Comparison of ENCODE assay signal across 1 cellular context in the genomic region with DNA sequence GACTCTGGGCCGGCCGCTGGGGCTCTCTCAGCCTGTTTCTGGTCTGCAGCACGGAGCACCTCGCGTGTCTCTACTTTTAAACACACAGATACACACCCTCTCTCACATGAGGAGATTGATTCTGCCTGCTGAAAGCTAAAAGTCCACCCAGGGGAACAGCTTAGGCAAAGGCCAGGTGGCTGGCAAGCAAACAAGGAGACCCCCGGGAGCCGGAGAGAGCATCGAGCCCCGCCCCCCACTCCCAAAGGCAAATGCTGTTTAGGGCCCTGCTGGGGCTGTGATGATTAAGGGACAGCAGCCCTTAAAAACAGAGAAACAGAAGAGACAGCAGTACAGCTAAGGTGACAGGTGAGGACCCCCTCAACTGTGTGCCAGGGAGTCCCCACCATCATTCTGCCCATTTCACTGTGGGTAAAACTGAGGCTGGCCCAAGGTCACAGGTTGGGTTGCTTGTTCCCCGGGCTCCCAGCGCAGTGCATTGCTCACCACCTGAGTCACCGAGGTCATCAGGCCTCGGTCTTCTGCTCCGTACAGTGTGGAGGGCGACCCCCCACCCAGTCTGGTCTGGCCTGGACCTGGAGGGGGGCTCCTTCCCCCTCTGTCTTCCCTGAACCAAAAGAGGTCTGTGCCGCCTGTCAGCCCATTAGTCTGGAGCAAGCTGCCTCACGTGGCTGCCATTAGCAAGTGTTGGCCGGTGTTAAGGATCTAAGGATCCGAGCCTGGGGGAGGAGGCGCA.
TF ChIP-seq lines count a peak whose summit lies in the region.

No MANE protein-coding gene starts in this region.

TF ChIP-seq in IMR-90, 13 proteins besides CTCF, POLR2A, EP300 and RAD21:
- TF ChIP-seq RFX5 (IDR thresholded peaks at IDR 0.05; ENCODE audit: low read depth, low read length) (no peak), RCOR1 (IDR thresholded peaks at IDR 0.05; ENCODE audit: insufficient replicate concordance, low read length) (no peak), CEBPB (IDR thresholded peaks at IDR 0.05; ENCODE audit: low read depth, low read length) (no peak), MXI1 (IDR thresholded peaks at IDR 0.05; ENCODE audit: borderline replicate concordance, low read depth, low read length) (no peak), MAFK (IDR thresholded peaks at IDR 0.05; ENCODE audit: low read depth, low read length) (no peak), SMC3 (IDR thresholded peaks at IDR 0.05; ENCODE audit: low read depth, low read length) (no peak), BHLHE40 (IDR thresholded peaks at IDR 0.05; ENCODE audit: low read depth, low read length) (no peak; the same call in 1 of the 2 replicates), NFE2L2 (IDR thresholded peaks at IDR 0.05; ENCODE audit: low read depth, low read length) (no peak)
